In genomic region chr3:197256104-197256503, GRCh38 we compare ENCODE assay signal across 14 cellular contexts. TPM values are rescaled to one million over a fixed set of nuclear protein-coding genes. Genes with fewer than 3 reads are reported as not detected.
DNase-seq lines count a peak whose midpoint lies in the region; ATAC-seq, FAIRE-seq and TF ChIP-seq lines count a peak whose summit lies in the region.
"Had no signal": no experiment of that assay in that cellular context is flagged by ENCODE, and none has a peak within 500 bp of the region (broad histone marks: within the 10 kb centered on the region; RNA-seq: fewer than 3 reads in every experiment).

No MANE protein-coding gene starts in this region.

- H4K20me1 ChIP-seq in osteoblast (ENCODE audit: insufficient read depth, low read length) = peaks cover 8% of the 10 kb centered on the region

- H3K4me3 ChIP-seq in BE2C (ENCODE audit: low read depth, low read length) (no peak overlapping the region), dorsolateral prefrontal cortex (no peak overlapping the region), osteoblast (ENCODE audit: insufficient read depth, low read length) (no peak overlapping the region)
- H3K4me3 ChIP-seq: BLaER1 had no signal

- intact Hi-C loops in dorsolateral prefrontal cortex (cut with DNase I) (no loop called here), Right ventricle myocardium superior (cut with DNase I) (loop anchor here (5.0 kb wide), 1 partner anchor 201 kb away; no protein-coding TSS in a partner anchor)

- 0 out of 2 replicates have a peak, but pooled peaks cover 3% of the 10 kb centered on the region for H3K36me3 ChIP-seq in BE2C
- peaks cover 1% of the 10 kb centered on the region for H3K36me3 ChIP-seq in osteoblast (ENCODE audit: insufficient read depth, low read length)

- no peaks in the 10 kb centered on the region for H3K4me1 ChIP-seq in BE2C
- H3K4me1 ChIP-seq in osteoblast (ENCODE audit: insufficient read depth, low read length) = peaks cover 11% of the 10 kb centered on the region

- no peaks in the 10 kb centered on the region for H3K9me3 ChIP-seq in BE2C
- H3K9me3 ChIP-seq in osteoblast (ENCODE audit: low read depth, low read length) = no peaks in the 10 kb centered on the region

- H3K27ac ChIP-seq in angular gyrus (ENCODE audit: low read depth, low read length) (peak overlapping the region; percentile 1), dorsolateral prefrontal cortex (peak overlapping the region in 42 of 59 donors; percentile 1 to 79 (median 55)), osteoblast (ENCODE audit: low read depth, low read length) (peak overlapping the region; percentile 34)
- H3K27ac ChIP-seq: BLaER1 had no signal

- H2AFZ ChIP-seq in osteoblast (ENCODE audit: low read length) = no peak overlapping the region

- H3K27me3 ChIP-seq in BE2C (no peaks in the 10 kb centered on the region), dorsolateral prefrontal cortex (no peaks in the 10 kb centered on the region), osteoblast (ENCODE audit: insufficient read depth, low read length) (no peaks in the 10 kb centered on the region)
- H3K27me3 ChIP-seq: BLaER1 had no signal

- FAIRE-seq in D721Med (lab: Jason Lieb, UNC) = no peak
- FAIRE-seq: H1 had no signal

- TF ChIP-seq CTCF in BE2C (IDR thresholded peaks at IDR 0.05; ENCODE audit: low read depth, low read length) (peak; percentile 10; the same call in 1 of the 2 replicates), dorsolateral prefrontal cortex (IDR thresholded peaks at IDR 0.05 in 54 of 56, conservative IDR thresholded peaks at IDR 0.05 in 2 of 56; ENCODE audit: low read depth in 1 of 56, partially characterized antibody in 56 of 56) (peak in 1 of 56 donors; percentile 26), osteoblast (IDR thresholded peaks at IDR 0.05; ENCODE audit: extremely low read depth, low read depth, low read length) (no peak), D721Med (IDR thresholded peaks at IDR 0.05; ENCODE audit: insufficient read depth, missing control alignments) (no peak)

- no peak overlapping the region for H3K4me2 ChIP-seq in osteoblast (ENCODE audit: insufficient read depth, low read length)
- H3K4me2 ChIP-seq: BLaER1 had no signal

- DNase-seq in BE2C (no peak), dorsolateral prefrontal cortex (no peak), osteoblast (ENCODE audit: insufficient read length, low spot score, missing footprints) (no peak), Right ventricle myocardium superior (no peak), D721Med (ENCODE audit: insufficient read length, low spot score) (no peak), dermis blood vessel endothelial cell (no peak), Ammon's horn (ENCODE audit: low spot score) (no peak)
- DNase-seq: 8988T, NCI-H1092, NCI-H1417 treated with DMSO at 0.1 percent for 48 hours, SHP77 had no signal

- no peak for ATAC-seq in Right ventricle myocardium superior (ENCODE audit: poor library complexity)

- H3K79me2 ChIP-seq in osteoblast (ENCODE audit: insufficient read depth, low read length) = peaks cover 95% of the 10 kb centered on the region

RNA-seq across cellular contexts. Expression of gene DLG1, which starts 42.3 kb away (rescaled TPM):
- 24.6 TPM for polyA plus RNA-seq in BE2C (2012; ENCODE audit: insufficient read depth, insufficient read length, low read depth)
- 100 to 1,000 TPM; 124 to 310 (median 169) TPM for total RNA-seq in dorsolateral prefrontal cortex
- 76.6 and 79.3 TPM in 2 replicates for total RNA-seq in osteoblast
- total RNA-seq in Right ventricle myocardium superior = 40.7 TPM
- 82.2 and 85.4 TPM in 2 replicates for total RNA-seq in dermis blood vessel endothelial cell

Comparison
In these comparisons a context has a peak if more than half of its experiments do, and no peak if none do; other contexts are left out.
1. H3K27ac ChIP-seq: peak in every context shown above with its lines; median percentile 55 in dorsolateral prefrontal cortex; 34 in osteoblast; 1 in angular gyrus.